23 cellular contexts compared by ENCODE assay signal in the genomic region with DNA sequence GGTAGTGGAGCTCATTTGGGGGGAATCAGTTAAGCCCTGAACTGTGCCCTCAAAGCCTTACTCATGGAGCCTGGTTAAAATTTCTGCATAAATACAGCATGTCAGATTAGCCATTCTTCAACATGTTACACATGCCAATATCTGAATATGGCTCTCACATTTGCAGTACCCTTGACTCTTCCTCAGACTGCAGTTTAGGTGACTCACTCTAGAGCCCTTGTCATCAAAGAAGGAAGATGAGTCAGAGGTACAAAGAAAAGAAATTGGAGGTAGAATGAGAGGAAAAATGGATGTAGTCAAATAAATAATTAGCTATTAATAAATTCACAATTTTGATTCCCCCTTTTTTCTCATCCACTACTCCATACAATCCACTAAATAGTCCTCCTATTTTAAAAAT. TPM values are rescaled to one million over a fixed set of nuclear protein-coding genes. Genes with fewer than 3 reads are reported as not detected.
"Had no signal": no experiment of that assay in that cellular context is flagged by ENCODE, and none has a peak within 500 bp of the region (broad histone marks: within the 10 kb centered on the region; RNA-seq: fewer than 3 reads in every experiment).

No MANE protein-coding gene starts in this region.

- H3K27ac ChIP-seq: colonic mucosa, gastrocnemius medialis, left ventricle myocardium inferior, neural progenitor cell, right atrium auricular region, skin epidermis, stomach, upper lobe of left lung had no signal

- H2AFZ ChIP-seq: neural progenitor cell had no signal

- H3K9me3 ChIP-seq: colonic mucosa, gastrocnemius medialis, right atrium auricular region, upper lobe of left lung had no signal

- H3K4me1 ChIP-seq: colonic mucosa, gastrocnemius medialis, left ventricle myocardium inferior, neural progenitor cell, right atrium auricular region, stomach, upper lobe of left lung had no signal

- DNase-seq: activated CD4-positive, alpha-beta T cell treated with anti-CD3 and anti-CD28 coated beads, Interleukin-2, amount 10 ng/mL, durations not matched to agents 7 days and 5 days; activated CD4-positive, CD25-positive, alpha-beta regulatory T cell; activated CD8-positive, alpha-beta memory T cell treated with anti-CD3 and anti-CD28 coated beads, Interleukin-2, amount 50 U/mL, for 4 hours; activated naive CD4-positive, alpha-beta T cell treated with anti-CD3 and anti-CD28 coated beads for 36 hours; activated T-cell treated with anti-CD3 and anti-CD28 coated beads, Interleukin-2, amount 50 U/mL, for 4 hours; anterior cingulate cortex; colonic mucosa; gastrocnemius medialis; head of caudate nucleus; left ventricle myocardium inferior; mucosa of descending colon; naive thymus-derived CD4-positive, alpha-beta T cell; stimulated activated CD4-positive, alpha-beta T cell treated with anti-CD3 and anti-CD28 coated beads, Interleukin-15, amount 100 ng/mL, for 24 hours; stimulated activated CD4-positive, alpha-beta T cell treated with anti-CD3 and anti-CD28 coated beads, Interleukin-2, amount 100 ng/mL, for 48 hours; stomach; T-helper 9 cell; upper lobe of left lung had no signal

- H3K4me2 ChIP-seq: neural progenitor cell had no signal

- ATAC-seq: gastrocnemius medialis; mucosa of descending colon; naive thymus-derived CD4-positive, alpha-beta T cell had no signal

- H3K4me3 ChIP-seq: colonic mucosa, gastrocnemius medialis, left ventricle myocardium inferior, mucosa of descending colon, neural progenitor cell, right atrium auricular region, skin epidermis, stomach, upper lobe of left lung had no signal

- H3K36me3 ChIP-seq: colonic mucosa, gastrocnemius medialis, left ventricle myocardium inferior, right atrium auricular region, stomach, upper lobe of left lung had no signal

- H3K27me3 ChIP-seq: colonic mucosa, gastrocnemius medialis, neural progenitor cell, right atrium auricular region, stomach, upper lobe of left lung had no signal

- H3K9ac ChIP-seq: neural progenitor cell had no signal

RNA-seq across cellular contexts. Expression of a gene that starts 23.6 kb away (rescaled TPM):
- total RNA-seq: activated CD4-positive, alpha-beta T cell treated with anti-CD3 and anti-CD28 coated beads, Interleukin-2, amount 10 ng/mL, durations not matched to agents 7 days and 5 days; activated naive CD4-positive, alpha-beta T cell treated with anti-CD3 and anti-CD28 coated beads for 36 hours; activated T-cell treated with anti-CD3 and anti-CD28 coated beads, Interleukin-2, amount 50 U/mL, for 4 hours; colonic mucosa; gastrocnemius medialis; left ventricle myocardium inferior; mucosa of descending colon; naive thymus-derived CD4-positive, alpha-beta T cell; osteoblast; progenitor cell of endocrine pancreas; right atrium auricular region; temporal lobe; upper lobe of left lung had no signal

RNA-seq across cellular contexts. Expression of a gene that starts 47.8 kb away (rescaled TPM):
- total RNA-seq: activated CD4-positive, alpha-beta T cell treated with anti-CD3 and anti-CD28 coated beads, Interleukin-2, amount 10 ng/mL, durations not matched to agents 7 days and 5 days; activated naive CD4-positive, alpha-beta T cell treated with anti-CD3 and anti-CD28 coated beads for 36 hours; activated T-cell treated with anti-CD3 and anti-CD28 coated beads, Interleukin-2, amount 50 U/mL, for 4 hours; colonic mucosa; gastrocnemius medialis; left ventricle myocardium inferior; mucosa of descending colon; naive thymus-derived CD4-positive, alpha-beta T cell; progenitor cell of endocrine pancreas; right atrium auricular region; stomach; temporal lobe; upper lobe of left lung had no signal
